ENCODE assay signal across 9 cellular contexts in the genomic region with DNA sequence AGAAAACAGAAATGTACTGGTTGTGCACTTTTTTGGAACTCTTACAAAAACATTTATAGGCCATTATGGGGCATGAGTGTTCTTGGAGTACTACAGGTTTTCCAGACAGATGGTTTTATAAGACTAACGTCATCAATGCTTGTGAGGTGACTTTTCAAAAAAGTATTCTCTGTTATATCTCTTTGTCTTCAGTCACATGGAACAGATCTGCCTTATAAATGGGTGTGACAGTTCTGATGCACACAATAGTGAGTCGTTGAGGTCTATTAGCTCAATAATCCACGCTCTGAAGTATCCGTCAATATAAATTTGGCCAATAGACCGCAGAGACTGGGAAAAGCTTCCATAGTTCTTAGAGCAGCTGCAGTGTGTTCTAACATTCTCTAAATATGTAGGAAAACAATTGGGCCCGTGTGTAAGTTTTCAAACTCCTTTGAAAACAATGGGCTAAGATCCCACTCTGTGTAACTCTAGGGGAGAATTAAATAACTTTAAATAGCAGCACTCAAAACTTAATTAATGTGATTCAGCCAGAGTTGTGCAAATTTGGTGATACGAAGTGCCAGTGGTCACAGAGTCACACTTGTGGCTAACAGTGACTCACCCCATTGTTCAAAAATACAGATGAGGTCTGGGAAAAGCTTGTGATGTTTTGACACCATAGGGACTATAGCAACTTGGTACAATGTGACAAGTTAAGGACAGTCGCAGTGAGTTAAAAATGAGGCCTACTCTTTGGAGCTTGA.
DNase-seq lines count a peak whose midpoint lies in the region; FAIRE-seq and TF ChIP-seq lines count a peak whose summit lies in the region.
"Had no signal": no experiment of that assay in that cellular context is flagged by ENCODE, and none has a peak within 500 bp of the region (broad histone marks: within the 10 kb centered on the region; RNA-seq: fewer than 3 reads in every experiment).

No MANE protein-coding gene starts in this region.

- POLR2A ChIA-PET in activated CD4-positive, alpha-beta T cell treated with anti-CD3 and anti-CD28 coated beads, Interleukin-2, amount 10 ng/mL, durations not matched to agents 7 days and 5 days (lab: Charles Lee): no interaction called here

- H3K4me1 ChIP-seq in kidney (ENCODE audit: control insufficient read depth in 1 of 2, insufficient read depth in 1 of 2, low read depth in 1 of 2, low read length in 2 of 2): no peaks in the 10 kb centered on the region

- no peak for TF ChIP-seq CTCF in cardiac fibroblast (IDR thresholded peaks at IDR 0.05; ENCODE audit: low read depth, low read length)
- TF ChIP-seq CTCF in neural crest cell (conservative IDR thresholded peaks at IDR 0.05): no peak
- no peak for TF ChIP-seq CTCF in kidney (IDR thresholded peaks at IDR 0.05; ENCODE audit: borderline replicate concordance, extremely low read depth, insufficient read depth)

- H3K36me3 Mint-ChIP-seq in neural crest cell (ENCODE audit: low read depth): no peaks in the 10 kb centered on the region
- H3K36me3 Mint-ChIP-seq in activated CD4-positive, alpha-beta T cell treated with anti-CD3 and anti-CD28 coated beads, Interleukin-2, amount 10 ng/mL, durations not matched to agents 7 days and 5 days (ENCODE audit: low read depth): no peaks in the 10 kb centered on the region

- CTCF ChIA-PET in activated CD4-positive, alpha-beta T cell treated with anti-CD3 and anti-CD28 coated beads, Interleukin-2, amount 10 ng/mL, durations not matched to agents 7 days and 5 days (lab: Charles Lee): no interaction called here

- H3K9ac ChIP-seq in kidney (ENCODE audit: low read length in 2 of 2): no peak overlapping the region

- no peaks in the 10 kb centered on the region for H3K9me3 Mint-ChIP-seq in neural crest cell
- no peaks in the 10 kb centered on the region for H3K9me3 Mint-ChIP-seq in activated CD4-positive, alpha-beta T cell treated with anti-CD3 and anti-CD28 coated beads, Interleukin-2, amount 10 ng/mL, durations not matched to agents 7 days and 5 days
- H3K9me3 Mint-ChIP-seq: effector memory CD8-positive, alpha-beta T cell had no signal

- H3K27me3 Mint-ChIP-seq in neural crest cell (ENCODE audit: low read depth): no peaks in the 10 kb centered on the region
- no peaks in the 10 kb centered on the region for H3K27me3 Mint-ChIP-seq in activated CD4-positive, alpha-beta T cell treated with anti-CD3 and anti-CD28 coated beads, Interleukin-2, amount 10 ng/mL, durations not matched to agents 7 days and 5 days

- H3K4me3 Mint-ChIP-seq in neural crest cell: no peak overlapping the region
- no peak overlapping the region for H3K4me3 Mint-ChIP-seq in activated CD4-positive, alpha-beta T cell treated with anti-CD3 and anti-CD28 coated beads, Interleukin-2, amount 10 ng/mL, durations not matched to agents 7 days and 5 days
- H3K4me3 Mint-ChIP-seq: effector memory CD8-positive, alpha-beta T cell had no signal

- H3K27ac Mint-ChIP-seq in neural crest cell (ENCODE audit: unreplicated experiment): peak overlapping the region; percentile 5
- no peak overlapping the region for H3K27ac Mint-ChIP-seq in activated CD4-positive, alpha-beta T cell treated with anti-CD3 and anti-CD28 coated beads, Interleukin-2, amount 10 ng/mL, durations not matched to agents 7 days and 5 days
- H3K27ac Mint-ChIP-seq: effector memory CD8-positive, alpha-beta T cell had no signal

- no peaks in the 10 kb centered on the region for H3K9me3 ChIP-seq in kidney (ENCODE audit: control insufficient read depth in 1 of 2, low read length in 2 of 2)

- peaks cover 36% of the 10 kb centered on the region for H3K4me1 Mint-ChIP-seq in neural crest cell
- no peaks in the 10 kb centered on the region for H3K4me1 Mint-ChIP-seq in activated CD4-positive, alpha-beta T cell treated with anti-CD3 and anti-CD28 coated beads, Interleukin-2, amount 10 ng/mL, durations not matched to agents 7 days and 5 days

- no peak overlapping the region for H3K27ac ChIP-seq in kidney (ENCODE audit: low read depth in 2 of 2, low read length in 2 of 2)

- no peak overlapping the region for H3K4me3 ChIP-seq in cardiac fibroblast (replicated peaks in 1 of 2; ENCODE audit: low read depth in 2 of 2, low read length in 2 of 2)
- no peak overlapping the region for H3K4me3 ChIP-seq in kidney (ENCODE audit: low read length in 2 of 2)

- no peaks in the 10 kb centered on the region for H3K36me3 ChIP-seq in kidney (ENCODE audit: control insufficient read depth in 1 of 2, insufficient read depth in 2 of 2, low read length in 2 of 2)

- DNase-seq in DMS79 (lab: John Stamatoyannopoulos, UW): peak; percentile 76
- peak; percentile 91 for DNase-seq in M059J (ENCODE audit: low read depth)
- DNase-seq in cardiac fibroblast (ENCODE audit: low read depth in 2 of 2): peak; percentile 32 to 62
- no peak for DNase-seq in neural crest cell (ENCODE audit: low read depth, low spot score)
- DNase-seq in stimulated activated CD8-positive, alpha-beta memory T cell treated with anti-CD3 and anti-CD28 coated beads, Interleukin-4, amount 100 ng/mL, for 48 hours: no peak
- no peak for DNase-seq in kidney
- no peak for DNase-seq in activated CD4-positive, CD25-positive, alpha-beta regulatory T cell (lab: John Stamatoyannopoulos, UW)
- DNase-seq in activated CD4-positive, alpha-beta T cell treated with anti-CD3 and anti-CD28 coated beads, Interleukin-2, amount 10 ng/mL, durations not matched to agents 7 days and 5 days: no peak
- DNase-seq: effector memory CD8-positive, alpha-beta T cell had no signal

- intact Hi-C loops in kidney (cut with DNase I): no loop called here

- no peak for FAIRE-seq in kidney (lab: Jason Lieb, UNC)

Comparison
In these comparisons a context has a peak if more than half of its experiments do, and no peak if none do; other contexts are left out.
1. DNase-seq: peak in DMS79 (single experiment), M059J (single experiment) and cardiac fibroblast (2 of 2); none in neural crest cell (single experiment), stimulated activated CD8-positive, alpha-beta memory T cell treated with anti-CD3 and anti-CD28 coated beads, Interleukin-4, amount 100 ng/mL, for 48 hours (single experiment), kidney (single experiment), activated CD4-positive, CD25-positive, alpha-beta regulatory T cell (0 of 4) and activated CD4-positive, alpha-beta T cell treated with anti-CD3 and anti-CD28 coated beads, Interleukin-2, amount 10 ng/mL, durations not matched to agents 7 days and 5 days (single experiment).